8 cellular contexts compared by ENCODE assay signal in genomic region chr6:34235605-34236422, GRCh38. TPM values are rescaled to one million over a fixed set of nuclear protein-coding genes. Genes with fewer than 3 reads are reported as not detected.
A peak's percentile ranks its signal among the peaks of the same experiment; 100 is the strongest.
DNase-seq lines count a peak whose midpoint lies in the region; ATAC-seq and TF ChIP-seq lines count a peak whose summit lies in the region.

No MANE protein-coding gene starts in this region.

- peak overlapping the region; percentile 99 for H3K9ac ChIP-seq in OCI-LY3 (ENCODE audit: low read length)

- DNase-seq in CD14-positive monocyte (ENCODE audit: low spot score) (peak; percentile 90), germinal center (ENCODE audit: low spot score) (peak; percentile 75), progenitor cell of endocrine pancreas (ENCODE audit: low spot score, unreplicated experiment) (peak; percentile 83), NOMO-1 treated with dmso at 0.1 percent for 144 hours (lab: John Stamatoyannopoulos, UW; ENCODE audit: unreplicated experiment) (no peak)
- peak; percentile 45 to 69 (median 62) for DNase-seq in activated naive CD4-positive, alpha-beta T cell (lab: John Stamatoyannopoulos, UW)

- H3K4me1 ChIP-seq in OCI-LY3 (ENCODE audit: low read length): peaks cover 13% of the 10 kb centered on the region

- peak; percentile 8 for ATAC-seq in GM21526 (IDR thresholded peaks at IDR 0.05; ENCODE audit: low FRiP score, unreplicated experiment)
- no peak for ATAC-seq in HG02938 (IDR thresholded peaks at IDR 0.05; ENCODE audit: unreplicated experiment)

- TF ChIP-seq CTCF in CD14-positive monocyte (IDR thresholded peaks at IDR 0.05): no peak
- TF ChIP-seq CTCF in OCI-LY3 (IDR thresholded peaks at IDR 0.05; ENCODE audit: low read depth, low read length): no peak
- no peak for TF ChIP-seq CTCF in progenitor cell of endocrine pancreas (IDR thresholded peaks at IDR 0.05; ENCODE audit: unreplicated experiment)

- intact Hi-C loops in CD14-positive monocyte (cut with micrococcal nuclease): loop anchor here in 1 of 2 donors (1.0 kb wide), 2 partner anchors 8 to 12 kb away; no protein-coding TSS in a partner anchor

- H3K27me3 Mint-ChIP-seq in CD14-positive monocyte (ENCODE audit: low read depth in 3 of 3): peaks cover 0 to 2% (median 1%) of the 10 kb centered on the region in 3 donors
- no peaks in the 10 kb centered on the region for H3K27me3 Mint-ChIP-seq in progenitor cell of endocrine pancreas

- peaks cover 48% of the 10 kb centered on the region for H3K79me2 ChIP-seq in OCI-LY3 (ENCODE audit: low read length)

- H3K4me3 ChIP-seq in OCI-LY3 (ENCODE audit: low read length): peak overlapping the region; percentile 98

- peaks cover 20% of the 10 kb centered on the region for H3K36me3 ChIP-seq in OCI-LY3 (replicated peaks; ENCODE audit: low read depth, low read length)

- no peak overlapping the region for H2AFZ ChIP-seq in OCI-LY3 (ENCODE audit: low read depth, low read length)

- H3K9me3 Mint-ChIP-seq in CD14-positive monocyte (no peaks in the 10 kb centered on the region), progenitor cell of endocrine pancreas (ENCODE audit: low read depth) (no peaks in the 10 kb centered on the region)

- H3K4me3 Mint-ChIP-seq in CD14-positive monocyte: peak overlapping the region; percentile 77 to 82
- H3K4me3 Mint-ChIP-seq in progenitor cell of endocrine pancreas (ENCODE audit: low read depth): peak overlapping the region; percentile 81

- no peaks in the 10 kb centered on the region for H3K9me3 ChIP-seq in OCI-LY3 (ENCODE audit: insufficient read depth, low read length)

- H4K20me1 ChIP-seq in OCI-LY3 (ENCODE audit: insufficient read depth, low read length): peaks cover 27% of the 10 kb centered on the region

- H3K36me3 Mint-ChIP-seq in CD14-positive monocyte: peaks cover 9 to 22% of the 10 kb centered on the region in 2 donors
- H3K36me3 Mint-ChIP-seq in progenitor cell of endocrine pancreas (ENCODE audit: insufficient read depth): peaks cover 7% of the 10 kb centered on the region

- peak overlapping the region; percentile 80 for H3K27ac ChIP-seq in OCI-LY3 (ENCODE audit: low read length)

- H3K27me3 ChIP-seq in OCI-LY3 (ENCODE audit: low read depth, low read length): no peaks in the 10 kb centered on the region

- peak overlapping the region; percentile 98 for H3K4me2 ChIP-seq in OCI-LY3 (ENCODE audit: low read length)

- peak overlapping the region; percentile 90 to 97 (median 95) for H3K27ac Mint-ChIP-seq in CD14-positive monocyte
- peak overlapping the region; percentile 99 for H3K27ac Mint-ChIP-seq in progenitor cell of endocrine pancreas

- peaks cover 30% of the 10 kb centered on the region for H3K4me1 Mint-ChIP-seq in CD14-positive monocyte
- H3K4me1 Mint-ChIP-seq in progenitor cell of endocrine pancreas (ENCODE audit: low read depth): peaks cover 34% of the 10 kb centered on the region

RNA-seq across cellular contexts. Expression of gene HMGA1, which starts 0.9 kb away (rescaled TPM):
- polyA plus RNA-seq in CD14-positive monocyte: 10 to 100 TPM; 11.4 to 17.6 TPM
- 748 and 769 TPM in 2 replicates for total RNA-seq in progenitor cell of endocrine pancreas

RNA-seq across cellular contexts. Expression of gene SMIM29, which starts 13.0 kb away (rescaled TPM):
- polyA plus RNA-seq in CD14-positive monocyte: 10 to 100 TPM; 57.2 to 66.7 TPM
- total RNA-seq in progenitor cell of endocrine pancreas: 5.1 and 5.3 TPM in 2 replicates
